Comparison of ENCODE assay signal across 8 cellular contexts in the genomic region with DNA sequence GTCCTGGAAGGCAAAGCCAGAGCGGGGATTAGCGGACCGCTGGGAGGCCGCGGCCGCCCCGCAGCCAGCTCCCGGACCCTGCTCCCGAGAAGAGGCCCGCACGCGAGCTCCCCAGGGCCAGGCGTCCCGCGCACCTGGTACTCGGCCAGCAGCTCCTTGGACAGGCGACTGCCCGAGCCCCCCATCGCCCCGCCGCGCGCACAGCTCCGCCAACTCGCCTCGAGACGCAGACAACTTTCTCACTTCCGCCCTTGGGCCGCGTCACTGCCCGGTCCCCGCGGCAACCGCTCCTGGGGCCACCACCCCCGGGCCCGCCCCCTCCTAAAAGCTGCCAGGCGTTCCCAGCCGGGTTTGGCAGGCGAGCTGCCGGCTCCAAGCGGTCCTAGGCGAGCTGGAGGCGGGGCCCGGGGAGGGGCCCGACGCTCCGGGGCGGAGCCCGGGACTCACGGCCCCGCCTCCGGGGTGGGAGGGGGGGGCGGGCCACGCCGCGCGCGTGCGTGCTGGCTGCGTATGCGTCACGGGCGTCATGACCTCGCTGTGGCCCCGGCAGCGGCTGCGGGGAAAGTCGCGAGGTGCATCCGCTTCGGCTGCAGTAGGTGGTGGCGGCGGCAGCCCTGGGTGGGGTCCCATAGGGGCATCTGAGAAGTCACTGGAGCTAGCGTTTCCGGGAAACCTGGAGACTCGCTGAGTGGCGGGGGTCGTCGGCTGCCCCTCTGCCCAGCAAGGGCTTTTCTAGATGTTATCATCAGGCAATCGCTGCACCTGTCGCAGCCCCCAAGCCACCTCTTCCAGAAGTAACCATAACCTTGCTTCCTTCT. TPM values are rescaled to one million over a fixed set of nuclear protein-coding genes. Genes with fewer than 3 reads are reported as not detected.
DNase-seq lines count a peak whose midpoint lies in the region; ATAC-seq and TF ChIP-seq lines count a peak whose summit lies in the region.

CIB1 (minus strand) TSS at position 241 of the 818 bp plus-strand sequence; CDS start at position 185, 56 bp downstream.
GDPGP1 (plus strand) TSS at position 509 of the 818 bp plus-strand sequence. CDS start 6,700 bp downstream, outside the sequence.

- TF ChIP-seq CTCF in left lung (IDR thresholded peaks at IDR 0.05) = no peak

- H3K9me3 ChIP-seq in left lung = no peaks in the 10 kb centered on the region

- peak within 1 kb of the TSS; percentile 66 to 94 for H3K4me3 ChIP-seq in left lung

- intact Hi-C loops in left lung (cut with DNase I) = no loop called here

- DNase-seq in CD1c-positive myeloid dendritic cell (ENCODE audit: extremely low spot score) (peak; percentile 99), NCI-H748 treated with DMSO at 0.1 percent for 48 hours (lab: John Stamatoyannopoulos, UW) (peak; percentile 64), dedifferentiated amniotic fluid mesenchymal stem cell (ENCODE audit: extremely low spot score) (peak; percentile 94), left lung (peak; percentile 99 to 100)
- DNase-seq in activated CD4-positive, alpha-beta T cell treated with anti-CD3 and anti-CD28 coated beads, Interleukin-2, amount 50 U/mL, for 24 hours (ENCODE audit: low read depth in 1 of 2, low spot score in 1 of 2) = peak; percentile 90 to 95
- DNase-seq in stimulated activated CD4-positive, alpha-beta T cell treated with anti-CD3 and anti-CD28 coated beads, Interleukin-2, amount 100 ng/mL, for 4 hours (ENCODE audit: low read depth) = peak; percentile 97

- H3K27ac ChIP-seq in left lung = peak within 1 kb of the TSS; percentile 89 to 93

- no peaks in the 10 kb centered on the region for H3K27me3 ChIP-seq in left lung

- H3K4me1 ChIP-seq in left lung = peaks cover 14 to 40% of the 10 kb centered on the region in 2 donors

- ATAC-seq in GM19397 (IDR thresholded peaks at IDR 0.05; ENCODE audit: unreplicated experiment) (peak; percentile 89), HG03565 (IDR thresholded peaks at IDR 0.05; ENCODE audit: unreplicated experiment) (peak; percentile 75), left lung (peak; percentile 95)

- H3K36me3 ChIP-seq in left lung = peaks cover 0 to 40% of the 10 kb centered on the region in 2 donors

RNA-seq across cellular contexts. Expression of gene CIB1, which starts in this region (rescaled TPM):
- 10 to 100 TPM; 76.2 to 84.6 TPM for total RNA-seq in left lung

RNA-seq across cellular contexts. Expression of gene GDPGP1, which starts in this region (rescaled TPM):
- 1 to 10 TPM; 8.4 to 8.6 TPM for total RNA-seq in left lung

Comparison
In these comparisons a context has a peak if more than half of its experiments do, and no peak if none do; other contexts are left out.
1. Peak in every context shown above with its lines: DNase-seq, ATAC-seq, H3K4me3 ChIP-seq and H3K27ac ChIP-seq.